In genomic region chr12:81809829-81810595, GRCh38 we compare ENCODE assay signal across 12 cellular contexts. TPM values are rescaled to one million over a fixed set of nuclear protein-coding genes. Genes with fewer than 3 reads are reported as not detected.
A peak's percentile ranks its signal among the peaks of the same experiment; 100 is the strongest.
DNase-seq lines count a peak whose midpoint lies in the region; ATAC-seq and TF ChIP-seq lines count a peak whose summit lies in the region.
"Had no signal": no experiment of that assay in that cellular context is flagged by ENCODE, and none has a peak within 500 bp of the region (broad histone marks: within the 10 kb centered on the region; RNA-seq: fewer than 3 reads in every experiment).

No MANE protein-coding gene starts in this region.

- ATAC-seq in activated naive CD4-positive, alpha-beta T cell treated with anti-CD3 and anti-CD28 coated beads, Interleukin-2, amount 50 U/mL, for 72 hours, result peak; percentile 78 to 90
- ATAC-seq in HG02943 (IDR thresholded peaks at IDR 0.05; ENCODE audit: low read depth, unreplicated experiment), result peak; percentile 62
- no peak for ATAC-seq in thoracic aorta (ENCODE audit: insufficient number of reproducible peaks, low FRiP score, low read depth)

- peaks cover 15 to 18% of the 10 kb centered on the region in 2 donors for H3K4me1 ChIP-seq in thoracic aorta (ENCODE audit: control insufficient read depth in 1 of 2, low read depth in 2 of 2)

- H3K36me3 Mint-ChIP-seq in activated naive CD4-positive, alpha-beta T cell treated with anti-CD3 and anti-CD28 coated beads, Interleukin-2, amount 50 U/mL, for 72 hours, result peaks cover 18 to 19% of the 10 kb centered on the region in 2 donors

- no peak for DNase-seq in activated naive CD4-positive, alpha-beta T cell treated with anti-CD3 and anti-CD28 coated beads, Interleukin-2, amount 50 U/mL, for 72 hours (ENCODE audit: low spot score in 2 of 2)
- no peak for DNase-seq in activated naive CD4-positive, alpha-beta T cell treated with Interleukin-2 at 50 U/mL for 16 hours
- peak; percentile 19 for DNase-seq in OCI-M1 (lab: John Stamatoyannopoulos, UW)
- DNase-seq in thoracic aorta (ENCODE audit: low spot score), result no peak
- DNase-seq in SHP77 (lab: John Stamatoyannopoulos, UW), result no peak
- DNase-seq in effector CD4-positive, alpha-beta T cell, result no peak
- no peak for DNase-seq in NCI-H2107 (lab: John Stamatoyannopoulos, UW)
- DNase-seq: activated CD4-positive, alpha-beta T cell treated with anti-CD3 and anti-CD28 coated beads for 1 hour; endodermal cell; NCI-H774 had no signal

- peak overlapping the region; percentile 57 to 62 for H3K27ac ChIP-seq in thoracic aorta

- peak overlapping the region; percentile 33 for H3K4me3 ChIP-seq in thoracic aorta

- no peaks in the 10 kb centered on the region for H3K27me3 ChIP-seq in thoracic aorta (replicated peaks; ENCODE audit: insufficient read depth)

- H3K36me3 ChIP-seq in thoracic aorta, result no peaks in the 10 kb centered on the region

- peak overlapping the region in 1 of 2 donors; percentile 74 for H3K27ac Mint-ChIP-seq in activated naive CD4-positive, alpha-beta T cell treated with anti-CD3 and anti-CD28 coated beads, Interleukin-2, amount 50 U/mL, for 72 hours
- H3K27ac Mint-ChIP-seq: B cell, endodermal cell had no signal

- no peak for TF ChIP-seq CTCF in thoracic aorta (IDR thresholded peaks at IDR 0.05)

- peaks cover 5 to 16% of the 10 kb centered on the region in 2 donors for H3K9me3 Mint-ChIP-seq in activated naive CD4-positive, alpha-beta T cell treated with anti-CD3 and anti-CD28 coated beads, Interleukin-2, amount 50 U/mL, for 72 hours

- H3K9me3 ChIP-seq in thoracic aorta, result no peaks in the 10 kb centered on the region

RNA-seq across cellular contexts. Expression of gene PPFIA2, which starts 50.9 kb away (rescaled TPM):
- total RNA-seq in activated naive CD4-positive, alpha-beta T cell treated with anti-CD3 and anti-CD28 coated beads, Interleukin-2, amount 50 U/mL, for 72 hours, result not detected
- total RNA-seq in thoracic aorta, result 10 to 100 TPM; 23.0 to 51.1 TPM
- total RNA-seq: B cell had no signal

Comparison
In these comparisons a context has a peak if more than half of its experiments do, and no peak if none do; other contexts are left out.
1. RNA of gene PPFIA2, which starts 50.9 kb away (total RNA-seq): 23.0 to 51.1 TPM in thoracic aorta; not detected in activated naive CD4-positive, alpha-beta T cell treated with anti-CD3 and anti-CD28 coated beads, Interleukin-2, amount 50 U/mL, for 72 hours; every median in the first group is over 10 times any median in the second.